9 cellular contexts compared by ENCODE assay signal in the genomic region with DNA sequence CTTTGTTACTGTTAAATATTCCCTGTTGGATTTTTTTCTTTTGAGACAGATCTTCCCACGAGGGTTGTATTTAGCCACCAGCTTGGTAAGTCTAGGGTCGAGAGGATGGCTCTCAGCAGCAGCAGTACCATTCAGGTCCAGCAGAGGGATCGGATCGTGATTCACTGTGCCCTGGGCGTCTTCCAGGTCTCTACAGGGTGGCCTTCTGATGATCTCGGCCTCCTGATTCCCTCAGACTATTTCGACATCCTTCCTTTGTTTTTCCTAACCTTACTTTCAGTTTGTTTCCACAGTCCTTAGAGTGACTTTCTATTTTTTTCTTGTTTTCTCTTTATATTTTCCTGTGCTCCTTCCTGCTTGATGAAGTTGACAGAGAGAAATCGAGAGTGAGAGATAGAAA.
DNase-seq lines count a peak whose midpoint lies in the region; ATAC-seq and TF ChIP-seq lines count a peak whose summit lies in the region.
"Had no signal": no experiment of that assay in that cellular context is flagged by ENCODE, and none has a peak within 500 bp of the region (broad histone marks: within the 10 kb centered on the region; RNA-seq: fewer than 3 reads in every experiment).

No MANE protein-coding gene starts in this region.

- no peak overlapping the region for H2AFZ ChIP-seq in Karpas-422 (ENCODE audit: low read length)

- no peaks in the 10 kb centered on the region for H3K4me1 ChIP-seq in Karpas-422 (ENCODE audit: low read length)
- H3K4me1 ChIP-seq in adrenal gland (replicated peaks in 1 of 2): no peaks in the 10 kb centered on the region
- no peaks in the 10 kb centered on the region for H3K4me1 ChIP-seq in mesendoderm (ENCODE audit: control insufficient read depth, low read depth, low read length)

- no peak overlapping the region for H2BK5ac ChIP-seq in mesendoderm (ENCODE audit: low read length)

- TF ChIP-seq POLR2A in adrenal gland (IDR thresholded peaks at IDR 0.05): no peak

- in situ Hi-C loops in GM13977 (cut with MboI; ENCODE audit: low pct_unique_long_range_greater_than_20kb, low sequenced_read_pairs, unreplicated experiment): no loop called here

- H3K27ac ChIP-seq in Karpas-422 (ENCODE audit: low read length) (no peak overlapping the region), adrenal gland (no peak overlapping the region), mesendoderm (ENCODE audit: low read depth, low read length) (no peak overlapping the region)
- H3K27ac ChIP-seq: BLaER1 had no signal

- no peak overlapping the region for H4K5ac ChIP-seq in mesendoderm (ENCODE audit: low read length)

- H3K9me3 ChIP-seq in Karpas-422 (ENCODE audit: low read length): peaks cover 29% of the 10 kb centered on the region
- no peaks in the 10 kb centered on the region for H3K9me3 ChIP-seq in adrenal gland (replicated peaks in 1 of 3)

- no peak overlapping the region for H3K56ac ChIP-seq in mesendoderm (ENCODE audit: low read length)

- no peaks in the 10 kb centered on the region for H3K9me2 ChIP-seq in Karpas-422 (replicated peaks; ENCODE audit: insufficient read depth, low read length)

- H3K79me1 ChIP-seq in mesendoderm (ENCODE audit: low read length): peaks cover 6% of the 10 kb centered on the region

- intact Hi-C loops in adrenal gland (cut with DNase I): no loop called here
- intact Hi-C loops in left ventricle myocardium superior (cut with micrococcal nuclease): no loop called here

- peak in 3 of 6 experiments; percentile 5 to 24 (median 12) for TF ChIP-seq CTCF in adrenal gland (IDR thresholded peaks at IDR 0.05)
- TF ChIP-seq CTCF in GM13977 (IDR thresholded peaks at IDR 0.05; ENCODE audit: extremely low read depth, insufficient read depth, missing control alignments): no peak
- TF ChIP-seq CTCF in GM10266 (IDR thresholded peaks at IDR 0.05; ENCODE audit: control insufficient read depth, insufficient read depth, low read depth, missing control alignments): no peak

- no peak for ATAC-seq in left ventricle myocardium superior

- no peak overlapping the region for H3K18ac ChIP-seq in mesendoderm (ENCODE audit: low read length)

- H4K8ac ChIP-seq in mesendoderm (ENCODE audit: low read depth, low read length): no peak overlapping the region

- H3K4me3 ChIP-seq in Karpas-422 (ENCODE audit: low read length) (no peak overlapping the region), adrenal gland (no peak overlapping the region), mesendoderm (ENCODE audit: low read length) (no peak overlapping the region)
- H3K4me3 ChIP-seq: BLaER1 had no signal

- no peak overlapping the region for H3K9ac ChIP-seq in Karpas-422 (ENCODE audit: low read length)
- no peak overlapping the region for H3K9ac ChIP-seq in mesendoderm (ENCODE audit: low read length)
- H3K9ac ChIP-seq: BLaER1 had no signal

- H2BK15ac ChIP-seq in mesendoderm (replicated peaks; ENCODE audit: low read depth): no peak overlapping the region

- H2AK5ac ChIP-seq in mesendoderm (ENCODE audit: low read length): no peak overlapping the region

- WGBS in adrenal gland, 4 donors: 83 to 91% (median 86%) methylated on average over 8 of the region's 8 CpGs
- WGBS in mesendoderm (ENCODE audit: extremely low coverage, insufficient coverage, low lambda C conversion rate): no CpG with 5 or more reads among the region's 8 CpGs

- H4K20me1 ChIP-seq in Karpas-422 (ENCODE audit: insufficient read depth, low read depth, low read length): no peaks in the 10 kb centered on the region
- H4K20me1 ChIP-seq: BLaER1 had no signal

- peaks cover 36% of the 10 kb centered on the region for H3K36me3 ChIP-seq in Karpas-422 (ENCODE audit: insufficient read depth, low read length)
- no peaks in the 10 kb centered on the region for H3K36me3 ChIP-seq in adrenal gland (replicated peaks in 1 of 2)
- peaks cover 5% of the 10 kb centered on the region for H3K36me3 ChIP-seq in mesendoderm (ENCODE audit: control insufficient read depth, insufficient read depth, low read length)

- no peak overlapping the region for H3K23ac ChIP-seq in mesendoderm (ENCODE audit: low read length)

- H3K27me3 ChIP-seq in Karpas-422 (ENCODE audit: low read length) (no peaks in the 10 kb centered on the region), adrenal gland (no peaks in the 10 kb centered on the region), mesendoderm (ENCODE audit: insufficient read depth, low read length, poor library complexity) (no peaks in the 10 kb centered on the region)
- H3K27me3 ChIP-seq: BLaER1 had no signal

- no peak overlapping the region for H3K4ac ChIP-seq in mesendoderm (ENCODE audit: low read depth, low read length)

- H3K79me2 ChIP-seq in Karpas-422 (ENCODE audit: low read length) (peaks cover 43% of the 10 kb centered on the region), mesendoderm (ENCODE audit: control insufficient read depth, insufficient read depth, low read length) (no peaks in the 10 kb centered on the region)

- no peak overlapping the region for H2BK120ac ChIP-seq in mesendoderm (ENCODE audit: low read depth, low read length)

- no peak overlapping the region for H3K4me2 ChIP-seq in Karpas-422 (ENCODE audit: low read depth, low read length, poor library complexity, severe bottlenecking)
- no peak overlapping the region for H3K4me2 ChIP-seq in mesendoderm (ENCODE audit: low read length)
- H3K4me2 ChIP-seq: BLaER1 had no signal

- DNase-seq in NCI-H2171 treated with DMSO at 0.1 percent for 48 hours (lab: John Stamatoyannopoulos, UW) (peak; percentile 9), NCI-H2171 (lab: John Stamatoyannopoulos, UW) (no peak), Karpas-422 (peak; percentile 69), adrenal gland (peak in 5 of 7 donors; percentile 16 to 46 (median 27)), mesendoderm (peak; percentile 66), GM13977 (ENCODE audit: low spot score) (no peak), left ventricle myocardium superior (no peak), GM10266 (ENCODE audit: extremely low spot score) (no peak)

Comparison
In these comparisons a context has a peak if more than half of its experiments do, and no peak if none do; other contexts are left out.
1. DNase-seq: peak in NCI-H2171 treated with DMSO at 0.1 percent for 48 hours (single experiment), Karpas-422 (single experiment), adrenal gland (5 of 7) and mesendoderm (single experiment); none in NCI-H2171 (single experiment), GM13977 (single experiment), left ventricle myocardium superior (single experiment) and GM10266 (single experiment).